8 cellular contexts compared by ENCODE assay signal in genomic region chr14:73825551-73826188, GRCh38. TPM values are rescaled to one million over a fixed set of nuclear protein-coding genes. Genes with fewer than 3 reads are reported as not detected.
DNase-seq lines count a peak whose midpoint lies in the region; ATAC-seq, FAIRE-seq and TF ChIP-seq lines count a peak whose summit lies in the region.

No MANE protein-coding gene starts in this region.

- intact Hi-C loops in pancreas (cut with DNase I) = loop anchor here in 2 of 3 donors (5.0 kb wide), 1 partner anchor 98 kb away; no protein-coding TSS in a partner anchor

- ATAC-seq in GM19025 (IDR thresholded peaks at IDR 0.05; ENCODE audit: low read depth, unreplicated experiment) = peak; percentile 47
- peak; percentile 98 to 100 (median 100) for ATAC-seq in pancreas

- TF ChIP-seq EP300 in tibial nerve (IDR thresholded peaks at IDR 0.05) = peak in 1 of 2 donors; percentile 88

- H3K36me3 ChIP-seq in pancreas (no peaks in the 10 kb centered on the region), tibial nerve (no peaks in the 10 kb centered on the region)

- TF ChIP-seq POLR2A in tibial nerve (IDR thresholded peaks at IDR 0.05) = no peak

- TF ChIP-seq CTCF in AG04450 (IDR thresholded peaks at IDR 0.05; ENCODE audit: low read depth, low read length) = peak; percentile 91
- peak; percentile 74 to 93 (median 82) for TF ChIP-seq CTCF in pancreas (IDR thresholded peaks at IDR 0.05)
- TF ChIP-seq CTCF in tibial nerve (IDR thresholded peaks at IDR 0.05) = peak; percentile 76 to 93 (median 88)

- no peak overlapping the region for H3K27ac ChIP-seq in AG04450 (ENCODE audit: low read depth, low read length)
- no peak overlapping the region for H3K27ac ChIP-seq in pancreas
- peak overlapping the region in 2 of 4 donors; percentile 33 to 65 for H3K27ac ChIP-seq in tibial nerve

- H3K4me1 ChIP-seq in pancreas = peaks cover 0 to 4% (median 0%) of the 10 kb centered on the region in 3 donors
- peaks cover 0 to 22% (median 3%) of the 10 kb centered on the region in 4 donors for H3K4me1 ChIP-seq in tibial nerve

- CTCF ChIA-PET in AG04450 (lab: Charles Lee) = interaction anchor here (0.9 to 2.1 kb wide), 5 partner anchors 8 to 98 kb away, joined by 3 to 9 read pairs (median 3); no protein-coding TSS in a partner anchor

- DNase-seq in AG04450 (ENCODE audit: low read depth, low spot score) (peak; percentile 56), NAMALWA (ENCODE audit: low spot score) (peak; percentile 73), SK-MEL-5 (ENCODE audit: low read depth, low spot score) (peak; percentile 88), activated gamma-delta T cell treated with Interleukin-2 at 50 U/mL for 16 hours (peak; percentile 76), globus pallidus (ENCODE audit: low spot score) (peak; percentile 76), pancreas (peak; percentile 82 to 97 (median 93)), tibial nerve (ENCODE audit: low spot score in 2 of 2) (peak; percentile 93 to 98)

- 12 to 15% methylated on average over 7 of the region's 7 CpGs for WGBS in pancreas, 2 donors
- WGBS in tibial nerve, 2 donors = 7 to 8% methylated on average over 7 of the region's 7 CpGs

- H3K4me3 ChIP-seq in AG04450 (ENCODE audit: low read depth, low read length) = no peak overlapping the region
- H3K4me3 ChIP-seq in pancreas = no peak overlapping the region
- no peak overlapping the region for H3K4me3 ChIP-seq in tibial nerve

- H3K27me3 ChIP-seq in AG04450 (ENCODE audit: control insufficient read depth, insufficient read depth, low read length) = no peaks in the 10 kb centered on the region
- H3K27me3 ChIP-seq in pancreas = no peaks in the 10 kb centered on the region
- no peaks in the 10 kb centered on the region for H3K27me3 ChIP-seq in tibial nerve

- peak; percentile 5 for FAIRE-seq in pancreas (lab: Jason Lieb, UNC)

- no peaks in the 10 kb centered on the region for H3K9me3 ChIP-seq in AG04450 (ENCODE audit: control insufficient read depth, insufficient read depth, low read length)
- no peaks in the 10 kb centered on the region for H3K9me3 ChIP-seq in pancreas
- no peaks in the 10 kb centered on the region for H3K9me3 ChIP-seq in tibial nerve

- POLR2A ChIA-PET in AG04450 (lab: Yijun Ruan, JAX) = interaction anchor here (0.7 kb wide), 1 partner anchor 40 kb away, joined by 3 read pairs; no protein-coding TSS in a partner anchor

- in situ Hi-C loops in SK-MEL-5 (cut with HindIII; ENCODE audit: low pct_unique_long_range_greater_than_20kb, low sequenced_read_pairs) = no loop called here

RNA-seq across cellular contexts. Expression of gene PTGR2, which starts 26.0 kb away (rescaled TPM):
- polyA plus RNA-seq in AG04450 (2011; rRNA removed) (4.5 and 6.9 TPM in 2 replicates), pancreas (1 to 10 TPM; 3.5 to 7.2 TPM)
- 1.6 and 1.9 TPM in 2 replicates for polyA minus RNA-seq in AG04450 (2011; rRNA and poly(A)+ RNA removed)
- 6.6 and 7.7 TPM in 2 replicates for total RNA-seq in SK-MEL-5 (2014; rRNA removed; shearing (Covaris generic))
- polyA plus RNA-seq in SK-MEL-5 (2015; cell fraction: cytosol; rRNA removed) = 7.0 and 7.2 TPM in 2 replicates
- polyA plus RNA-seq in SK-MEL-5 (2015; cell fraction: nucleus; rRNA removed) = 16.5 and 17.7 TPM in 2 replicates
- total RNA-seq in pancreas (1 to 10 TPM; 3.8 to 6.9 (median 5.2) TPM), tibial nerve (10 to 100 TPM in 1 of 4 donors, 1 to 10 TPM in 3; 6.3 to 12.9 (median 9.0) TPM)
